19 cellular contexts compared by ENCODE assay signal in the genomic region with DNA sequence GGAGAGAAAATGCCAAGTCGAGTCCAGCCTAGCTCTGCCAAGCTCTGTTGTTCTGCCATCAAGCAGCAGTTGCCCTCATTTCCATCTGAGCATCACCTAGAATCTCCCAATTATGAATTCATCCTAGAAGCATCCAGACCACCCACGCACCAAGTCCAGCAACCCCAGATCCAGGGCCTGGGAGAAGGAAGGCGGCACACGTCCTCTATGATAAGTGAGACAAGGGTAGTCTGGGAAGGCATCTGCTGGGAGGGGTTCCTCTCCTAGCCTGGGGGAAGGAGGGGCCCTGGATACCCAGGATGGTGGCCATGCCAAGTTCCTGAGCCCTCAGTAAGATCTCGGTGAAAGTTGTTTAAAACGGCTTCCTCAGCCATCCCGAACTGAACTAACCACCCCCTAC.
DNase-seq lines count a peak whose midpoint lies in the region; ATAC-seq and TF ChIP-seq lines count a peak whose summit lies in the region.
"Had no signal": no experiment of that assay in that cellular context is flagged by ENCODE, and none has a peak within 500 bp of the region (broad histone marks: within the 10 kb centered on the region; RNA-seq: fewer than 3 reads in every experiment).

No MANE protein-coding gene starts in this region.

- H3K27me3 Mint-ChIP-seq in brain (peaks cover 30% of the 10 kb centered on the region), neural progenitor cell (ENCODE audit: insufficient read depth, low read depth) (peaks cover 36% of the 10 kb centered on the region)
- peaks cover 55% of the 10 kb centered on the region for H3K27me3 Mint-ChIP-seq in activated CD8-positive, alpha-beta T cell treated with anti-CD3 and anti-CD28 coated beads, Interleukin-2, amount 10 ng/mL, durations not matched to agents 7 days and 5 days (ENCODE audit: low read depth)
- peaks cover 64% of the 10 kb centered on the region for H3K27me3 Mint-ChIP-seq in T-helper 2 cell treated with Interferon-gamma antibody and Interleukin-4, amounts not matched to agents 5 μg/mL and 100 μg/mL, for 36 hours (ENCODE audit: low read depth)

- intact Hi-C loops in OCI-LY7 (cut with micrococcal nuclease; ENCODE audit: unreplicated experiment) = loop anchor here (1.0 to 2.0 kb wide), 3 partner anchors 15 to 69 kb away; no protein-coding TSS in a partner anchor

- POLR2A ChIA-PET in OCI-LY7 (lab: Charles Lee) = interaction anchor here (0.6 to 3.1 kb wide), 3 partner anchors 19 to 70 kb away, joined by 4 to 9 read pairs (median 6); no protein-coding TSS in a partner anchor
- POLR2A ChIA-PET in activated CD8-positive, alpha-beta T cell treated with anti-CD3 and anti-CD28 coated beads, Interleukin-2, amount 10 ng/mL, durations not matched to agents 7 days and 5 days (lab: Charles Lee) = no interaction called here

- peak overlapping the region in 4 of 5 experiments; percentile 67 to 87 (median 82) for H3K27ac Mint-ChIP-seq in brain
- no peak overlapping the region for H3K27ac Mint-ChIP-seq in neural progenitor cell
- H3K27ac Mint-ChIP-seq in activated CD8-positive, alpha-beta T cell treated with anti-CD3 and anti-CD28 coated beads, Interleukin-2, amount 10 ng/mL, durations not matched to agents 7 days and 5 days = no peak overlapping the region
- H3K27ac Mint-ChIP-seq in activated naive CD4-positive, alpha-beta T cell treated with anti-CD3 and anti-CD28 coated beads, Interleukin-2, amount 50 U/mL, for 72 hours = no peak overlapping the region
- no peak overlapping the region for H3K27ac Mint-ChIP-seq in T-helper 2 cell treated with Interferon-gamma antibody and Interleukin-4, amounts not matched to agents 5 μg/mL and 100 μg/mL, for 36 hours
- H3K27ac Mint-ChIP-seq: H9 had no signal

- H3K4me1 Mint-ChIP-seq in brain = peaks cover 66% of the 10 kb centered on the region
- peaks cover 14% of the 10 kb centered on the region for H3K4me1 Mint-ChIP-seq in neural progenitor cell
- H3K4me1 Mint-ChIP-seq in activated CD8-positive, alpha-beta T cell treated with anti-CD3 and anti-CD28 coated beads, Interleukin-2, amount 10 ng/mL, durations not matched to agents 7 days and 5 days (ENCODE audit: low read depth) = peaks cover 5% of the 10 kb centered on the region
- H3K4me1 Mint-ChIP-seq in T-helper 2 cell treated with Interferon-gamma antibody and Interleukin-4, amounts not matched to agents 5 μg/mL and 100 μg/mL, for 36 hours (ENCODE audit: low read depth) = peaks cover 7% of the 10 kb centered on the region

- H2AFZ ChIP-seq in OCI-LY7 (ENCODE audit: low read length) (no peak overlapping the region), neural progenitor cell (replicated peaks) (peak overlapping the region; percentile 34)

- H3K27me3 ChIP-seq in neural progenitor cell = peaks cover 95% of the 10 kb centered on the region

- DNase-seq in Daoy (ENCODE audit: low read depth) (peak; percentile 46), OCI-LY7 (ENCODE audit: low spot score) (no peak), neural progenitor cell (ENCODE audit: low spot score) (no peak)
- no peak for DNase-seq in activated CD8-positive, alpha-beta T cell treated with anti-CD3 and anti-CD28 coated beads, Interleukin-2, amount 10 ng/mL, durations not matched to agents 7 days and 5 days
- no peak for DNase-seq in activated naive CD4-positive, alpha-beta T cell treated with anti-CD3 and anti-CD28 coated beads, Interleukin-2, amount 50 U/mL, for 72 hours (ENCODE audit: low spot score in 2 of 2)
- DNase-seq in T-helper 2 cell treated with Interferon-gamma antibody and Interleukin-4, amounts not matched to agents 5 μg/mL and 100 μg/mL, for 36 hours (ENCODE audit: low spot score) = no peak
- DNase-seq: DMS79, MM.1S, NCI-H2029, NCI-H748 treated with DMSO at 0.1 percent for 48 hours, SHP77 treated with DMSO at 0.1 percent for 48 hours had no signal

- H3K9ac ChIP-seq in neural progenitor cell = no peak overlapping the region
- H3K9ac ChIP-seq: SK-N-SH had no signal

- no peaks in the 10 kb centered on the region for H3K9me2 ChIP-seq in OCI-LY7 (ENCODE audit: insufficient read depth, low read length)
- H3K9me2 ChIP-seq: SK-N-SH had no signal

- H4K20me1 ChIP-seq in OCI-LY7 (ENCODE audit: insufficient read depth, low read length) (no peaks in the 10 kb centered on the region), neural progenitor cell (ENCODE audit: low read depth) (no peaks in the 10 kb centered on the region)

- H3K36me3 Mint-ChIP-seq in brain = no peaks in the 10 kb centered on the region
- H3K36me3 Mint-ChIP-seq in neural progenitor cell = no peaks in the 10 kb centered on the region
- H3K36me3 Mint-ChIP-seq in activated CD8-positive, alpha-beta T cell treated with anti-CD3 and anti-CD28 coated beads, Interleukin-2, amount 10 ng/mL, durations not matched to agents 7 days and 5 days (ENCODE audit: low read depth) = no peaks in the 10 kb centered on the region
- H3K36me3 Mint-ChIP-seq in activated naive CD4-positive, alpha-beta T cell treated with anti-CD3 and anti-CD28 coated beads, Interleukin-2, amount 50 U/mL, for 72 hours = peaks cover 7% of the 10 kb centered on the region in 2 donors
- no peaks in the 10 kb centered on the region for H3K36me3 Mint-ChIP-seq in T-helper 2 cell treated with Interferon-gamma antibody and Interleukin-4, amounts not matched to agents 5 μg/mL and 100 μg/mL, for 36 hours (ENCODE audit: low read depth)

- H3K79me2 ChIP-seq in OCI-LY7 (ENCODE audit: insufficient read depth, low read depth, low read length) (no peaks in the 10 kb centered on the region), neural progenitor cell (ENCODE audit: low read depth) (no peaks in the 10 kb centered on the region)

- H3F3A ChIP-seq in neural progenitor cell (ENCODE audit: low read depth) = peaks cover 7% of the 10 kb centered on the region

- H3K27ac ChIP-seq in OCI-LY7 (ENCODE audit: low read depth, low read length, poor library complexity, severe bottlenecking) (no peak overlapping the region), neural progenitor cell (no peak overlapping the region)
- H3K27ac ChIP-seq: HL-60, RWPE1 had no signal

- peak overlapping the region; percentile 80; the same call in 1 of the 2 replicates for H3K4me2 ChIP-seq in OCI-LY7 (ENCODE audit: low read length)
- no peak overlapping the region for H3K4me2 ChIP-seq in neural progenitor cell
- H3K4me2 ChIP-seq: SK-N-SH had no signal

- no peak for ATAC-seq in GM18498 (IDR thresholded peaks at IDR 0.05; ENCODE audit: unreplicated experiment)
- no peak for ATAC-seq in activated CD8-positive, alpha-beta T cell treated with anti-CD3 and anti-CD28 coated beads, Interleukin-2, amount 10 ng/mL, durations not matched to agents 7 days and 5 days
- no peak for ATAC-seq in activated naive CD4-positive, alpha-beta T cell treated with anti-CD3 and anti-CD28 coated beads, Interleukin-2, amount 50 U/mL, for 72 hours

- H3K4me1 ChIP-seq in OCI-LY7 (ENCODE audit: insufficient read depth, low read length, poor library complexity, severe bottlenecking) (peaks cover 48% of the 10 kb centered on the region), neural progenitor cell (peaks cover 12% of the 10 kb centered on the region)

- H3K4me3 ChIP-seq in OCI-LY7 (ENCODE audit: low read depth, low read length, poor library complexity, severe bottlenecking) = no peak overlapping the region
- H3K4me3 ChIP-seq in neural progenitor cell = no peak overlapping the region
- H3K4me3 ChIP-seq: K562 had no signal

- CTCF ChIA-PET in OCI-LY7 (lab: Charles Lee; ENCODE audit: unreplicated experiment) = interaction anchor here (0.6 to 2.2 kb wide), 13 partner anchors 11 to 146 kb away, joined by 3 to 9 read pairs (median 4); no protein-coding TSS in a partner anchor
- CTCF ChIA-PET in activated CD8-positive, alpha-beta T cell treated with anti-CD3 and anti-CD28 coated beads, Interleukin-2, amount 10 ng/mL, durations not matched to agents 7 days and 5 days (lab: Charles Lee) = interaction anchor here (0.9 to 3.2 kb wide), 11 partner anchors 10 to 143 kb away, joined by 3 to 12 read pairs (median 5); no protein-coding TSS in a partner anchor

- H3K9me3 Mint-ChIP-seq in brain (peaks cover 0 to 5% (median 0%) of the 10 kb centered on the region in 5 experiments), neural progenitor cell (no peaks in the 10 kb centered on the region)
- no peaks in the 10 kb centered on the region for H3K9me3 Mint-ChIP-seq in activated CD8-positive, alpha-beta T cell treated with anti-CD3 and anti-CD28 coated beads, Interleukin-2, amount 10 ng/mL, durations not matched to agents 7 days and 5 days (ENCODE audit: insufficient read depth)
- no peaks in the 10 kb centered on the region for H3K9me3 Mint-ChIP-seq in activated naive CD4-positive, alpha-beta T cell treated with anti-CD3 and anti-CD28 coated beads, Interleukin-2, amount 50 U/mL, for 72 hours
- no peaks in the 10 kb centered on the region for H3K9me3 Mint-ChIP-seq in T-helper 2 cell treated with Interferon-gamma antibody and Interleukin-4, amounts not matched to agents 5 μg/mL and 100 μg/mL, for 36 hours
- H3K9me3 Mint-ChIP-seq: H9 had no signal

- no peaks in the 10 kb centered on the region for H3K36me3 ChIP-seq in OCI-LY7 (ENCODE audit: insufficient read depth, low read length)
- no peaks in the 10 kb centered on the region for H3K36me3 ChIP-seq in neural progenitor cell
- H3K36me3 ChIP-seq: BE2C had no signal

- H3K9me3 ChIP-seq in OCI-LY7 (ENCODE audit: low read length) (no peaks in the 10 kb centered on the region), neural progenitor cell (ENCODE audit: low read depth) (no peaks in the 10 kb centered on the region)
- H3K9me3 ChIP-seq: BE2C, SK-N-SH had no signal

- TF ChIP-seq CTCF in OCI-LY7 (conservative IDR thresholded peaks at IDR 0.05; ENCODE audit: low read length) = no peak
- TF ChIP-seq CTCF in brain (conservative IDR thresholded peaks at IDR 0.05) = no peak
- TF ChIP-seq CTCF in neural progenitor cell (IDR thresholded peaks at IDR 0.05) = no peak

- H3K4me3 Mint-ChIP-seq in brain = no peak overlapping the region
- H3K4me3 Mint-ChIP-seq in neural progenitor cell = no peak overlapping the region
- H3K4me3 Mint-ChIP-seq in activated CD8-positive, alpha-beta T cell treated with anti-CD3 and anti-CD28 coated beads, Interleukin-2, amount 10 ng/mL, durations not matched to agents 7 days and 5 days = no peak overlapping the region
- H3K4me3 Mint-ChIP-seq in T-helper 2 cell treated with Interferon-gamma antibody and Interleukin-4, amounts not matched to agents 5 μg/mL and 100 μg/mL, for 36 hours = no peak overlapping the region
- H3K4me3 Mint-ChIP-seq: H9 had no signal

- no TSS peak for BruUV-seq in OCI-LY7 (replicated peaks; lab: Mats Ljungman, UMichigan)

Comparison
In these comparisons a context has a peak if more than half of its experiments do, and no peak if none do; other contexts are left out.
1. H3K27ac Mint-ChIP-seq: peak in brain (4 of 5); none in neural progenitor cell (single experiment), activated CD8-positive, alpha-beta T cell treated with anti-CD3 and anti-CD28 coated beads, Interleukin-2, amount 10 ng/mL, durations not matched to agents 7 days and 5 days (single experiment), activated naive CD4-positive, alpha-beta T cell treated with anti-CD3 and anti-CD28 coated beads, Interleukin-2, amount 50 U/mL, for 72 hours (0 of 2) and T-helper 2 cell treated with Interferon-gamma antibody and Interleukin-4, amounts not matched to agents 5 μg/mL and 100 μg/mL, for 36 hours (single experiment).